Comparison of ENCODE assay signal across 1 cellular context in the genomic region with DNA sequence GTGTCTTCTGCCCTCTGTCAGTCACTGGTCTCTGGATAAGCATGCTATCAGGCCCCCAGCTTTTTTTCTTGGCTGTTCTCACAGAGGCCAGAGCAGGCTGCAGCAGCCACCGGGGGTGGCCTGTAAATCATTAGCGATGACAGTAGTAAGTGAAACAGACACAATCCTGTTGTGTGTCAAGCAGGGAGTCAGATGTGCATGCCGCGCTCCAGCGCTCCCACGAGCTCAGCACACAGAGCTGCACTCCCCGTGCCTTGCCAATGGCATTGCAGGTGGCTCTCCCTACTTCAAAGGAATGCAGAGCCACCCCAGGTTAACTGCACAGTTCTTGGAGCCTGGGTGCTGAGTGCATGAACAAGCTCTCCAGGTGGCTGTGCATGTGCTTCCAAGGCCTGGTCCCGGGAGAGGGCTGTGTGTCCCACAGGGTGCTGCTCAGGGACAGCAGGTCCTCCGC.
TF ChIP-seq lines count a peak whose summit lies in the region.

No MANE protein-coding gene starts in this region.

TF ChIP-seq in HepG2, 621 proteins besides CTCF, POLR2A, EP300 and RAD21:
- TF ChIP-seq RBM39 (IDR thresholded peaks at IDR 0.05; ENCODE audit: low read depth, low read length, poor library complexity, severe bottlenecking) (no peak), CENPX (CRISPR knock-in tag; IDR thresholded peaks at IDR 0.05) (no peak), ATF6 (CRISPR knock-in tag; conservative IDR thresholded peaks at IDR 0.05) (no peak), ZNF670 (CRISPR knock-in tag; IDR thresholded peaks at IDR 0.05; ENCODE audit: borderline replicate concordance) (no peak), KDM1A (CRISPR knock-in tag; IDR thresholded peaks at IDR 0.05) (no peak), FLYWCH1 (CRISPR knock-in tag; IDR thresholded peaks at IDR 0.05) (no peak), ZBTB4 (CRISPR knock-in tag; IDR thresholded peaks at IDR 0.05; ENCODE audit: borderline replicate concordance) (no peak), SMC3 (IDR thresholded peaks at IDR 0.05; ENCODE audit: low read length) (no peak), ATF1 (CRISPR knock-in tag; IDR thresholded peaks at IDR 0.05) (no peak), SKIL (CRISPR knock-in tag; IDR thresholded peaks at IDR 0.05; ENCODE audit: borderline replicate concordance) (no peak), CCDC6 (CRISPR knock-in tag; IDR thresholded peaks at IDR 0.05) (no peak), ZSCAN9 (CRISPR knock-in tag; IDR thresholded peaks at IDR 0.05; ENCODE audit: borderline replicate concordance) (no peak), SIN3A (IDR thresholded peaks at IDR 0.05; ENCODE audit: borderline replicate concordance, low read depth, low read length) (no peak)
